In the genomic region with DNA sequence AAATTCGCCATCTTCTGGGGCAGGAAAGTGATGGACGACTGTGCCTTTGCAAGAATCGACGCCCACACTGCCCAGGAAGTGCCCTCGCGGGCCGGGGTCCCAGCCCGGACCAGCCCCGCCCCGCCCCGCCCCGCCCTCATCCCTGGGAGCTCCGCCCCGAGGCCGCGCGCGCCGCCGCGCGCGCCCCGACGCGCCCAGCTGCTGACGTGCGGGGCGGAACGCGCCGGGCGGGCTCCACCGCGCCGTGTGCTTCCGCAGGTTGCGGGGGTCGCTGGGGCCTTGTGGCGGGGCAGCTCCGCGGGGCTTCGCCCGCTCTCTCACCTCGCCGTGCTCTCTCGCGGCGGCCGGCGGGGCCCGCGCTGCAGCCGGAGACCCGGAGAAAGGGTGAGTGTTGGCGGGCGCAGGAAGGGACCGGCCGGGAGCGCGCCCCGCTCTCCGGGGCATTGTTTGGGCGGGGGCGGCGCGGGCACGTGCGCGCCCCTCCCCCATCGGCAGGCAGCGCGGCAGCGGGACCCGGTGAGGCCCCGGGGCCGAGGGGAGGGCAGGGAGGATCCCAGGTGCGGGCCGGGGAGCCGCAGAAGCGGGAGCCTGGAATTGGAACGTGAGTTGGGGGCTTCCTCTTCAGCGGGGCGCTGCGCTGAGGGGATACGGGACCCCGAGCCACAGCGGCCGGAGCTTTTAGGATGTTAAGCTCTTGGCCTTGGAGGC, we compare ENCODE assay signal across 1 cellular context.
A peak's percentile ranks its signal among the peaks of the same experiment; 100 is the strongest.
TF ChIP-seq lines count a peak whose summit lies in the region.

A gene (plus strand): TSS at position 188 of the 708 bp plus-strand sequence. CDS start 17,366 bp downstream, outside the sequence.

TF ChIP-seq in GM12878, 131 proteins besides CTCF, POLR2A, EP300 and RAD21 (continued from another document and continues in another):
- TF ChIP-seq, protein P1, sequence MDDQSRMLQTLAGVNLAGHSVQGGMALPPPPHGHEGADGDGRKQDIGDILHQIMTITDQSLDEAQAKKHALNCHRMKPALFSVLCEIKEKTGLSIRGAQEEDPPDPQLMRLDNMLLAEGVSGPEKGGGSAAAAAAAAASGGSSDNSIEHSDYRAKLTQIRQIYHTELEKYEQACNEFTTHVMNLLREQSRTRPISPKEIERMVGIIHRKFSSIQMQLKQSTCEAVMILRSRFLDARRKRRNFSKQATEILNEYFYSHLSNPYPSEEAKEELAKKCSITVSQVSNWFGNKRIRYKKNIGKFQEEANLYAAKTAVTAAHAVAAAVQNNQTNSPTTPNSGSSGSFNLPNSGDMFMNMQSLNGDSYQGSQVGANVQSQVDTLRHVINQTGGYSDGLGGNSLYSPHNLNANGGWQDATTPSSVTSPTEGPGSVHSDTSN (IDR thresholded peaks at IDR 0.05; ENCODE audit: insufficient replicate concordance, low read depth, low read length) = no peak
- TF ChIP-seq PAX5 (IDR thresholded peaks at IDR 0.05; ENCODE audit: borderline replicate concordance, low read depth, low read length) (no peak), BACH1 (IDR thresholded peaks at IDR 0.05; ENCODE audit: borderline replicate concordance) (peak; percentile 93), CEBPB (IDR thresholded peaks at IDR 0.05; ENCODE audit: borderline replicate concordance in 1 of 2, low read depth in 2 of 2, low read length in 2 of 2) (no peak), PML (IDR thresholded peaks at IDR 0.05; ENCODE audit: low read length) (no peak), CBFB (IDR thresholded peaks at IDR 0.05; ENCODE audit: low read depth) (no peak), HDAC2 (IDR thresholded peaks at IDR 0.05) (0 out of 2 replicates have a peak, but pooled peaks have one; percentile 66), IKZF1 (conservative IDR thresholded peaks at IDR 0.05) (peak; percentile 85), GATAD2B (conservative IDR thresholded peaks at IDR 0.05; ENCODE audit: low read depth) (peak; percentile 97), NR2F1 (conservative IDR thresholded peaks at IDR 0.05) (peak; percentile 86), LARP7 (IDR thresholded peaks at IDR 0.05) (peak; percentile 94), CBX5 (IDR thresholded peaks at IDR 0.05; ENCODE audit: low read depth) (no peak), SMARCA5 (IDR thresholded peaks at IDR 0.05) (0 out of 2 replicates have a peak, but pooled peaks have one; percentile 40), RUNX3 (IDR thresholded peaks at IDR 0.05; ENCODE audit: low read length) (no peak), SUZ12 (IDR thresholded peaks at IDR 0.05; ENCODE audit: unreplicated experiment) (no peak), BRCA1 (IDR thresholded peaks at IDR 0.05; ENCODE audit: low read depth, low read length) (no peak), SIX5 (IDR thresholded peaks at IDR 0.05; ENCODE audit: low read depth, low read length, severe bottlenecking) (no peak), HDAC6 (IDR thresholded peaks at IDR 0.05; ENCODE audit: unreplicated experiment) (no peak), TARDBP (IDR thresholded peaks at IDR 0.05; ENCODE audit: borderline replicate concordance) (no peak), EGR1 (IDR thresholded peaks at IDR 0.05; ENCODE audit: borderline replicate concordance in 1 of 2, low read depth in 2 of 2, low read length in 2 of 2) (peak; percentile 30 to 98), SPI1 (IDR thresholded peaks at IDR 0.05; ENCODE audit: borderline replicate concordance, insufficient read depth, low read depth, low read length) (0 out of 2 replicates have a peak, but pooled peaks have one; percentile 1), TAF1 (IDR thresholded peaks at IDR 0.05; ENCODE audit: borderline replicate concordance, low read depth, low read length) (peak; percentile 52; the same call in 1 of the 2 replicates), ASH2L (IDR thresholded peaks at IDR 0.05; ENCODE audit: borderline replicate concordance, low read depth) (peak; percentile 86; the same call in 1 of the 2 replicates), RBBP5 (conservative IDR thresholded peaks at IDR 0.05) (no peak), TCF3 (IDR thresholded peaks at IDR 0.05; ENCODE audit: borderline replicate concordance, insufficient read depth, low read depth, low read length) (peak; percentile 70; the same call in 1 of the 2 replicates), EZH2 (IDR thresholded peaks at IDR 0.05; ENCODE audit: borderline replicate concordance, control insufficient read depth, low read depth, low read length) (no peak), POLR2AphosphoS2 (IDR thresholded peaks at IDR 0.05; ENCODE audit: low read depth, low read length) (0 out of 2 replicates have a peak, but pooled peaks have one; percentile 66), TCF12 (IDR thresholded peaks at IDR 0.05; ENCODE audit: low read depth, low read length) (peak; percentile 27; the same call in 1 of the 2 replicates), ZNF24 (IDR thresholded peaks at IDR 0.05) (peak; percentile 69; the same call in 1 of the 2 replicates), FOXK2 (IDR thresholded peaks at IDR 0.05) (no peak), RELA (IDR thresholded peaks at IDR 0.05; ENCODE audit: borderline replicate concordance, partially characterized antibody) (peak; percentile 37), IRF4 (IDR thresholded peaks at IDR 0.05; ENCODE audit: low read depth, low read length) (no peak), IKZF2 (IDR thresholded peaks at IDR 0.05) (0 out of 4 replicates have a peak, but pooled peaks have one; percentile 14 to 20), NBN (IDR thresholded peaks at IDR 0.05) (no peak), SIN3A (IDR thresholded peaks at IDR 0.05; ENCODE audit: low read depth, low read length) (peak; percentile 52; the same call in 1 of the 2 replicates), CHD4 (IDR thresholded peaks at IDR 0.05) (no peak), YBX1 (IDR thresholded peaks at IDR 0.05) (no peak), KDM1A (IDR thresholded peaks at IDR 0.05; ENCODE audit: borderline replicate concordance) (no peak), KLF5 (IDR thresholded peaks at IDR 0.05; ENCODE audit: partially characterized antibody) (no peak), RB1 (IDR thresholded peaks at IDR 0.05; ENCODE audit: borderline replicate concordance) (peak; percentile 94; the same call in 1 of the 2 replicates), JUND (IDR thresholded peaks at IDR 0.05; ENCODE audit: low read depth, low read length) (no peak), NFYA (IDR thresholded peaks at IDR 0.05; ENCODE audit: borderline replicate concordance, low read depth, low read length) (no peak), TBL1XR1 (IDR thresholded peaks at IDR 0.05; ENCODE audit: low read depth, low read length) (no peak; the same call in 1 of the 2 replicates), CHD1 (IDR thresholded peaks at IDR 0.05; ENCODE audit: low read depth, low read length) (no peak), BHLHE40 (IDR thresholded peaks at IDR 0.05; ENCODE audit: borderline replicate concordance in 1 of 2, low read depth in 2 of 2, low read length in 1 of 2) (peak; percentile 95 to 99), ZNF384 (IDR thresholded peaks at IDR 0.05; ENCODE audit: borderline replicate concordance, low read depth, low read length) (no peak), YY1 (IDR thresholded peaks at IDR 0.05; ENCODE audit: low read depth, low read length) (peak; percentile 51), POLR2AphosphoS5 (IDR thresholded peaks at IDR 0.05; ENCODE audit: low read length) (peak; percentile 56; the same call in 1 of the 2 replicates), CBX3 (IDR thresholded peaks at IDR 0.05; ENCODE audit: borderline replicate concordance, low read depth) (no peak), NFXL1 (IDR thresholded peaks at IDR 0.05; ENCODE audit: borderline replicate concordance) (0 out of 2 replicates have a peak, but pooled peaks have one; percentile 53), CHD2 (IDR thresholded peaks at IDR 0.05; ENCODE audit: borderline replicate concordance, low read depth, low read length) (peak; percentile 64)
- TF ChIP-seq, protein P2, sequence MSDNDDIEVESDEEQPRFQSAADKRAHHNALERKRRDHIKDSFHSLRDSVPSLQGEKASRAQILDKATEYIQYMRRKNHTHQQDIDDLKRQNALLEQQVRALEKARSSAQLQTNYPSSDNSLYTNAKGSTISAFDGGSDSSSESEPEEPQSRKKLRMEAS (IDR thresholded peaks at IDR 0.05; ENCODE audit: low read depth, low read length) = peak; percentile 77
- TF ChIP-seq, protein P3, sequence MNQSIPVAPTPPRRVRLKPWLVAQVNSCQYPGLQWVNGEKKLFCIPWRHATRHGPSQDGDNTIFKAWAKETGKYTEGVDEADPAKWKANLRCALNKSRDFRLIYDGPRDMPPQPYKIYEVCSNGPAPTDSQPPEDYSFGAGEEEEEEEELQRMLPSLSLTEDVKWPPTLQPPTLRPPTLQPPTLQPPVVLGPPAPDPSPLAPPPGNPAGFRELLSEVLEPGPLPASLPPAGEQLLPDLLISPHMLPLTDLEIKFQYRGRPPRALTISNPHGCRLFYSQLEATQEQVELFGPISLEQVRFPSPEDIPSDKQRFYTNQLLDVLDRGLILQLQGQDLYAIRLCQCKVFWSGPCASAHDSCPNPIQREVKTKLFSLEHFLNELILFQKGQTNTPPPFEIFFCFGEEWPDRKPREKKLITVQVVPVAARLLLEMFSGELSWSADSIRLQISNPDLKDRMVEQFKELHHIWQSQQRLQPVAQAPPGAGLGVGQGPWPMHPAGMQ (IDR thresholded peaks at IDR 0.05; ENCODE audit: borderline replicate concordance) = no peak
- TF ChIP-seq, protein P4, sequence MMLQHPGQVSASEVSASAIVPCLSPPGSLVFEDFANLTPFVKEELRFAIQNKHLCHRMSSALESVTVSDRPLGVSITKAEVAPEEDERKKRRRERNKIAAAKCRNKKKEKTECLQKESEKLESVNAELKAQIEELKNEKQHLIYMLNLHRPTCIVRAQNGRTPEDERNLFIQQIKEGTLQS (IDR thresholded peaks at IDR 0.05; ENCODE audit: borderline replicate concordance, extremely low read depth, low read depth, low read length) = no peak
- TF ChIP-seq, protein P5, sequence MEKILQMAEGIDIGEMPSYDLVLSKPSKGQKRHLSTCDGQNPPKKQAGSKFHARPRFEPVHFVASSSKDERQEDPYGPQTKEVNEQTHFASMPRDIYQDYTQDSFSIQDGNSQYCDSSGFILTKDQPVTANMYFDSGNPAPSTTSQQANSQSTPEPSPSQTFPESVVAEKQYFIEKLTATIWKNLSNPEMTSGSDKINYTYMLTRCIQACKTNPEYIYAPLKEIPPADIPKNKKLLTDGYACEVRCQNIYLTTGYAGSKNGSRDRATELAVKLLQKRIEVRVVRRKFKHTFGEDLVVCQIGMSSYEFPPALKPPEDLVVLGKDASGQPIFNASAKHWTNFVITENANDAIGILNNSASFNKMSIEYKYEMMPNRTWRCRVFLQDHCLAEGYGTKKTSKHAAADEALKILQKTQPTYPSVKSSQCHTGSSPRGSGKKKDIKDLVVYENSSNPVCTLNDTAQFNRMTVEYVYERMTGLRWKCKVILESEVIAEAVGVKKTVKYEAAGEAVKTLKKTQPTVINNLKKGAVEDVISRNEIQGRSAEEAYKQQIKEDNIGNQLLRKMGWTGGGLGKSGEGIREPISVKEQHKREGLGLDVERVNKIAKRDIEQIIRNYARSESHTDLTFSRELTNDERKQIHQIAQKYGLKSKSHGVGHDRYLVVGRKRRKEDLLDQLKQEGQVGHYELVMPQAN (conservative IDR thresholded peaks at IDR 0.05) = peak; percentile 93
- TF ChIP-seq, protein P6, sequence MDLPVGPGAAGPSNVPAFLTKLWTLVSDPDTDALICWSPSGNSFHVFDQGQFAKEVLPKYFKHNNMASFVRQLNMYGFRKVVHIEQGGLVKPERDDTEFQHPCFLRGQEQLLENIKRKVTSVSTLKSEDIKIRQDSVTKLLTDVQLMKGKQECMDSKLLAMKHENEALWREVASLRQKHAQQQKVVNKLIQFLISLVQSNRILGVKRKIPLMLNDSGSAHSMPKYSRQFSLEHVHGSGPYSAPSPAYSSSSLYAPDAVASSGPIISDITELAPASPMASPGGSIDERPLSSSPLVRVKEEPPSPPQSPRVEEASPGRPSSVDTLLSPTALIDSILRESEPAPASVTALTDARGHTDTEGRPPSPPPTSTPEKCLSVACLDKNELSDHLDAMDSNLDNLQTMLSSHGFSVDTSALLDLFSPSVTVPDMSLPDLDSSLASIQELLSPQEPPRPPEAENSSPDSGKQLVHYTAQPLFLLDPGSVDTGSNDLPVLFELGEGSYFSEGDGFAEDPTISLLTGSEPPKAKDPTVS (IDR thresholded peaks at IDR 0.05; ENCODE audit: low read depth, low read length) = no peak
- TF ChIP-seq, protein P7, sequence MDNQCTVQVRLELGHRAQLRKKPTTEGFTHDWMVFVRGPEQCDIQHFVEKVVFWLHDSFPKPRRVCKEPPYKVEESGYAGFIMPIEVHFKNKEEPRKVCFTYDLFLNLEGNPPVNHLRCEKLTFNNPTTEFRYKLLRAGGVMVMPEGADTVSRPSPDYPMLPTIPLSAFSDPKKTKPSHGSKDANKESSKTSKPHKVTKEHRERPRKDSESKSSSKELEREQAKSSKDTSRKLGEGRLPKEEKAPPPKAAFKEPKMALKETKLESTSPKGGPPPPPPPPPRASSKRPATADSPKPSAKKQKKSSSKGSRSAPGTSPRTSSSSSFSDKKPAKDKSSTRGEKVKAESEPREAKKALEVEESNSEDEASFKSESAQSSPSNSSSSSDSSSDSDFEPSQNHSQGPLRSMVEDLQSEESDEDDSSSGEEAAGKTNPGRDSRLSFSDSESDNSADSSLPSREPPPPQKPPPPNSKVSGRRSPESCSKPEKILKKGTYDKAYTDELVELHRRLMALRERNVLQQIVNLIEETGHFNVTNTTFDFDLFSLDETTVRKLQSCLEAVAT (IDR thresholded peaks at IDR 0.05) = no peak
- TF ChIP-seq, protein P8, sequence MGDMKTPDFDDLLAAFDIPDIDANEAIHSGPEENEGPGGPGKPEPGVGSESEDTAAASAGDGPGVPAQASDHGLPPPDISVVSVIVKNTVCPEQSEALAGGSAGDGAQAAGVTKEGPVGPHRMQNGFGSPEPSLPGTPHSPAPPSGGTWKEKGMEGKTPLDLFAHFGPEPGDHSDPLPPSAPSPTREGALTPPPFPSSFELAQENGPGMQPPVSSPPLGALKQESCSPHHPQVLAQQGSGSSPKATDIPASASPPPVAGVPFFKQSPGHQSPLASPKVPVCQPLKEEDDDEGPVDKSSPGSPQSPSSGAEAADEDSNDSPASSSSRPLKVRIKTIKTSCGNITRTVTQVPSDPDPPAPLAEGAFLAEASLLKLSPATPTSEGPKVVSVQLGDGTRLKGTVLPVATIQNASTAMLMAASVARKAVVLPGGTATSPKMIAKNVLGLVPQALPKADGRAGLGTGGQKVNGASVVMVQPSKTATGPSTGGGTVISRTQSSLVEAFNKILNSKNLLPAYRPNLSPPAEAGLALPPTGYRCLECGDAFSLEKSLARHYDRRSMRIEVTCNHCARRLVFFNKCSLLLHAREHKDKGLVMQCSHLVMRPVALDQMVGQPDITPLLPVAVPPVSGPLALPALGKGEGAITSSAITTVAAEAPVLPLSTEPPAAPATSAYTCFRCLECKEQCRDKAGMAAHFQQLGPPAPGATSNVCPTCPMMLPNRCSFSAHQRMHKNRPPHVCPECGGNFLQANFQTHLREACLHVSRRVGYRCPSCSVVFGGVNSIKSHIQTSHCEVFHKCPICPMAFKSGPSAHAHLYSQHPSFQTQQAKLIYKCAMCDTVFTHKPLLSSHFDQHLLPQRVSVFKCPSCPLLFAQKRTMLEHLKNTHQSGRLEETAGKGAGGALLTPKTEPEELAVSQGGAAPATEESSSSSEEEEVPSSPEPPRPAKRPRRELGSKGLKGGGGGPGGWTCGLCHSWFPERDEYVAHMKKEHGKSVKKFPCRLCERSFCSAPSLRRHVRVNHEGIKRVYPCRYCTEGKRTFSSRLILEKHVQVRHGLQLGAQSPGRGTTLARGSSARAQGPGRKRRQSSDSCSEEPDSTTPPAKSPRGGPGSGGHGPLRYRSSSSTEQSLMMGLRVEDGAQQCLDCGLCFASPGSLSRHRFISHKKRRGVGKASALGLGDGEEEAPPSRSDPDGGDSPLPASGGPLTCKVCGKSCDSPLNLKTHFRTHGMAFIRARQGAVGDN (IDR thresholded peaks at IDR 0.05) = peak; percentile 64
